ENCODE assay signal across 33 cellular contexts in the genomic region with DNA sequence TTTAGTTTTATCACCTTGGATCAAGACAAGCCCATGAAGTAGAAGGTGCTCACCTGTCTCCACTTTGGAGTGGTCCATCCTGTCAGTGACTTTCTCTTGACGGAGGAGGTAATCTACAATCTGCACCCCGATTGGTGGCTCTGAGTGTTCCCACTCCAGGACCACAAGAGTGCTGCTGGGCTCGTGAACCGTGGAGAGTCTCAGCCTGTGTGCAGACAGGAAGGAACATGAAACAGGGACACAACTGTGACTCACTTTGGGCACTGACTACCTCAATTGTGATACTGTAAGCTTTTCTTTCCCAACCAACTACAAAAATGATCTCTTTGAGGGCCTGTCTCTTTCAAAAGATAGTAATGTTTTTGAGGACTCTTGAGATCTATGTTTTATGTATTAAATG.
"Had no signal": no experiment of that assay in that cellular context is flagged by ENCODE, and none has a peak within 500 bp of the region (broad histone marks: within the 10 kb centered on the region; RNA-seq: fewer than 3 reads in every experiment).

No MANE protein-coding gene starts in this region.

- H3K4me1 ChIP-seq: adrenal gland, body of pancreas, colonic mucosa, gastrocnemius medialis had no signal

- H3K36me3 ChIP-seq: adrenal gland, cardiac muscle cell, colonic mucosa, esophagus muscularis mucosa, gastrocnemius medialis, heart left ventricle had no signal

- H3K9me3 Mint-ChIP-seq: activated CD4-positive, alpha-beta memory T cell treated with anti-CD3 and anti-CD28 coated beads for 36 hours; activated CD4-positive, alpha-beta T cell treated with anti-CD3 and anti-CD28 coated beads, Interleukin-2, amount 10 ng/mL, durations not matched to agents 24 days and 14 days; activated naive CD4-positive, alpha-beta T cell treated with anti-CD3 and anti-CD28 coated beads for 36 hours; activated naive CD4-positive, alpha-beta T cell treated with anti-CD3 and anti-CD28 coated beads, Interleukin-2, amount 50 U/mL, for 24 hours; activated naive CD8-positive, alpha-beta T cell treated with anti-CD3 and anti-CD28 coated beads for 36 hours; activated naive CD8-positive, alpha-beta T cell treated with anti-CD3 and anti-CD28 coated beads, Interleukin-2, amount 50 U/mL, for 24 hours; activated T-helper 1 cell treated with anti-CD3 and anti-CD28 coated beads, Interleukin-12 subunit alpha, Interleukin-12 subunit beta, Interleukin-2, Interleukin-4 antibody, amounts not matched to agents 30 ng/mL and 10 ng/mL and 1 ng/mL, durations not matched to agents 14 hours and 24 hours and 36 hours; activated T-helper 2 cell treated with anti-CD3 and anti-CD28 coated beads, Interferon-gamma antibody, Interleukin-2, Interleukin-4, amounts not matched to agents 10 μg/mL and 5 μg/mL and 100 μg/mL, durations not matched to agents 14 hours and 24 hours and 36 hours had no signal

- ATAC-seq: activated CD4-positive, alpha-beta T cell treated with anti-CD3 and anti-CD28 coated beads for 36 hours; activated CD8-positive, alpha-beta memory T cell treated with anti-CD3 and anti-CD28 coated beads, Interleukin-2, amount 10 ng/mL, durations not matched to agents 7 days and 5 days; activated CD8-positive, alpha-beta T cell treated with anti-CD3 and anti-CD28 coated beads, Interleukin-2, amount 10 ng/mL, durations not matched to agents 7 days and 5 days; activated naive CD8-positive, alpha-beta T cell treated with anti-CD3 and anti-CD28 coated beads, Interleukin-2, amount 50 U/mL, for 24 hours; body of pancreas; gastrocnemius medialis; heart left ventricle had no signal

- H3K36me3 Mint-ChIP-seq: activated CD4-positive, alpha-beta memory T cell treated with anti-CD3 and anti-CD28 coated beads for 36 hours; activated CD8-positive, alpha-beta memory T cell treated with anti-CD3 and anti-CD28 coated beads, Interleukin-2, amount 10 ng/mL, durations not matched to agents 7 days and 5 days; activated naive CD4-positive, alpha-beta T cell treated with anti-CD3 and anti-CD28 coated beads, Interleukin-2, amount 50 U/mL, for 24 hours; activated naive CD8-positive, alpha-beta T cell treated with anti-CD3 and anti-CD28 coated beads for 36 hours had no signal

- H3K9me3 ChIP-seq: adrenal gland, body of pancreas, colonic mucosa, esophagus muscularis mucosa, gastrocnemius medialis, heart left ventricle had no signal

- H3K4me3 Mint-ChIP-seq: activated CD4-positive, alpha-beta memory T cell treated with anti-CD3 and anti-CD28 coated beads for 36 hours; activated CD4-positive, alpha-beta T cell treated with anti-CD3 and anti-CD28 coated beads for 36 hours; activated CD4-positive, alpha-beta T cell treated with anti-CD3 and anti-CD28 coated beads, Interleukin-2, amount 10 ng/mL, durations not matched to agents 24 days and 14 days; activated CD8-positive, alpha-beta memory T cell treated with anti-CD3 and anti-CD28 coated beads, Interleukin-2, amount 10 ng/mL, durations not matched to agents 7 days and 5 days; activated CD8-positive, alpha-beta T cell treated with anti-CD3 and anti-CD28 coated beads, Interleukin-2, amount 10 ng/mL, durations not matched to agents 7 days and 5 days; activated naive CD4-positive, alpha-beta T cell treated with anti-CD3 and anti-CD28 coated beads for 36 hours; activated naive CD4-positive, alpha-beta T cell treated with anti-CD3 and anti-CD28 coated beads, Interleukin-2, amount 50 U/mL, for 24 hours; activated naive CD8-positive, alpha-beta T cell treated with anti-CD3 and anti-CD28 coated beads for 36 hours; activated naive CD8-positive, alpha-beta T cell treated with anti-CD3 and anti-CD28 coated beads, Interleukin-2, amount 50 U/mL, for 24 hours; activated T-helper 1 cell treated with anti-CD3 and anti-CD28 coated beads, Interleukin-12 subunit alpha, Interleukin-12 subunit beta, Interleukin-2, Interleukin-4 antibody, amounts not matched to agents 30 ng/mL and 10 ng/mL and 1 ng/mL, durations not matched to agents 14 hours and 24 hours and 36 hours had no signal

- H3K4me1 Mint-ChIP-seq: activated CD4-positive, alpha-beta T cell treated with anti-CD3 and anti-CD28 coated beads for 36 hours; activated CD4-positive, alpha-beta T cell treated with anti-CD3 and anti-CD28 coated beads, Interleukin-2, amount 10 ng/mL, durations not matched to agents 24 days and 14 days; activated CD8-positive, alpha-beta memory T cell treated with anti-CD3 and anti-CD28 coated beads, Interleukin-2, amount 10 ng/mL, durations not matched to agents 7 days and 5 days; activated naive CD4-positive, alpha-beta T cell treated with anti-CD3 and anti-CD28 coated beads, Interleukin-2, amount 50 U/mL, for 24 hours; activated naive CD8-positive, alpha-beta T cell treated with anti-CD3 and anti-CD28 coated beads for 36 hours; activated naive CD8-positive, alpha-beta T cell treated with anti-CD3 and anti-CD28 coated beads, Interleukin-2, amount 50 U/mL, for 24 hours had no signal

- H3K27ac ChIP-seq: adrenal gland, body of pancreas, cardiac muscle cell, colonic mucosa, esophagus muscularis mucosa, gastrocnemius medialis, heart left ventricle had no signal

- H3K27ac Mint-ChIP-seq: activated CD4-positive, alpha-beta memory T cell treated with anti-CD3 and anti-CD28 coated beads for 36 hours; activated CD4-positive, alpha-beta T cell treated with anti-CD3 and anti-CD28 coated beads for 36 hours; activated CD4-positive, alpha-beta T cell treated with anti-CD3 and anti-CD28 coated beads, Interleukin-2, amount 10 ng/mL, durations not matched to agents 24 days and 14 days; activated CD8-positive, alpha-beta memory T cell treated with anti-CD3 and anti-CD28 coated beads, Interleukin-2, amount 10 ng/mL, durations not matched to agents 7 days and 5 days; activated CD8-positive, alpha-beta T cell treated with anti-CD3 and anti-CD28 coated beads, Interleukin-2, amount 10 ng/mL, durations not matched to agents 7 days and 5 days; activated naive CD4-positive, alpha-beta T cell treated with anti-CD3 and anti-CD28 coated beads for 36 hours; activated naive CD4-positive, alpha-beta T cell treated with anti-CD3 and anti-CD28 coated beads, Interleukin-2, amount 50 U/mL, for 24 hours; activated naive CD8-positive, alpha-beta T cell treated with anti-CD3 and anti-CD28 coated beads for 36 hours; activated naive CD8-positive, alpha-beta T cell treated with anti-CD3 and anti-CD28 coated beads, Interleukin-2, amount 50 U/mL, for 24 hours; activated T-helper 1 cell treated with anti-CD3 and anti-CD28 coated beads, Interleukin-12 subunit alpha, Interleukin-12 subunit beta, Interleukin-2, Interleukin-4 antibody, amounts not matched to agents 30 ng/mL and 10 ng/mL and 1 ng/mL, durations not matched to agents 14 hours and 24 hours and 36 hours; activated T-helper 2 cell treated with anti-CD3 and anti-CD28 coated beads, Interferon-gamma antibody, Interleukin-2, Interleukin-4, amounts not matched to agents 10 μg/mL and 5 μg/mL and 100 μg/mL, durations not matched to agents 14 hours and 24 hours and 36 hours had no signal

- DNase-seq: activated CD4-positive, alpha-beta memory T cell treated with anti-CD3 and anti-CD28 coated beads for 36 hours; activated CD4-positive, alpha-beta T cell treated with anti-CD3 and anti-CD28 coated beads for 36 hours; activated CD4-positive, alpha-beta T cell treated with anti-CD3 and anti-CD28 coated beads, Interleukin-2, amount 10 ng/mL, durations not matched to agents 24 days and 14 days; activated CD4-positive, CD25-positive, alpha-beta regulatory T cell; activated CD4-positive, CD25-positive, alpha-beta regulatory T cell treated with anti-CD3 and anti-CD28 coated beads, Interleukin-2, amount 50 U/mL, for 72 hours; activated CD8-positive, alpha-beta memory T cell treated with anti-CD3 and anti-CD28 coated beads, Interleukin-2, amount 10 ng/mL, durations not matched to agents 7 days and 5 days; activated CD8-positive, alpha-beta memory T cell treated with anti-CD3 and anti-CD28 coated beads, Interleukin-2, amount 50 U/mL, for 4 hours; activated CD8-positive, alpha-beta T cell treated with anti-CD3 and anti-CD28 coated beads, Interleukin-2, amount 10 ng/mL, durations not matched to agents 7 days and 5 days; activated effector memory CD4-positive, alpha-beta T cell treated with anti-CD3 and anti-CD28 coated beads, Interleukin-2, amount 50 U/mL, for 16 hours; activated naive CD4-positive, alpha-beta T cell treated with anti-CD3 and anti-CD28 coated beads for 36 hours; activated naive CD8-positive, alpha-beta T cell treated with anti-CD3 and anti-CD28 coated beads for 36 hours; activated naive CD8-positive, alpha-beta T cell treated with anti-CD3 and anti-CD28 coated beads, Interleukin-2, amount 50 U/mL, for 24 hours; activated T-cell treated with anti-CD3 and anti-CD28 coated beads, Interleukin-2, amount 50 U/mL, for 1 hour; activated T-cell treated with anti-CD3 and anti-CD28 coated beads, Interleukin-2, amount 50 U/mL, for 48 hours; adrenal gland; amygdala; aorta; body of pancreas; central memory CD4-positive, alpha-beta T cell; cerebellar nuclear complex; colonic mucosa; effector CD8-positive, alpha-beta T cell; erythroblast; foreskin fibroblast; gastrocnemius medialis; glutamatergic neuron; heart left ventricle; T-helper 2 cell had no signal

- H3K27me3 Mint-ChIP-seq: activated CD4-positive, alpha-beta T cell treated with anti-CD3 and anti-CD28 coated beads, Interleukin-2, amount 10 ng/mL, durations not matched to agents 24 days and 14 days; activated CD8-positive, alpha-beta memory T cell treated with anti-CD3 and anti-CD28 coated beads, Interleukin-2, amount 10 ng/mL, durations not matched to agents 7 days and 5 days; activated naive CD8-positive, alpha-beta T cell treated with anti-CD3 and anti-CD28 coated beads, Interleukin-2, amount 50 U/mL, for 24 hours had no signal

- H3K27me3 ChIP-seq: adrenal gland, body of pancreas, cardiac muscle cell, colonic mucosa, gastrocnemius medialis, heart left ventricle had no signal

- H3K4me3 ChIP-seq: adrenal gland, body of pancreas, cardiac muscle cell, colonic mucosa, esophagus muscularis mucosa, gastrocnemius medialis, heart left ventricle had no signal
